ENCODE assay signal across 8 cellular contexts in genomic region chrX:23465105-23465791, GRCh38.
"Had no signal": no experiment of that assay in that cellular context is flagged by ENCODE, and none has a peak within 500 bp of the region (broad histone marks: within the 10 kb centered on the region; RNA-seq: fewer than 3 reads in every experiment).

No MANE protein-coding gene starts in this region.

- H3K4me2 ChIP-seq: GM23338 had no signal

- DNase-seq: H9, HCEC 1CT, KBM-7 had no signal

- H3K4me3 ChIP-seq: GM23338 had no signal

- H3K27ac ChIP-seq: HL-60 had no signal

- ATAC-seq: GM23338, HepG2 had no signal

- FAIRE-seq: H1, H54, HepG2 had no signal
